8 cellular contexts compared by ENCODE assay signal in genomic region chr22:43796567-43796966, GRCh38. TPM values are rescaled to one million over a fixed set of nuclear protein-coding genes. Genes with fewer than 3 reads are reported as not detected.
DNase-seq lines count a peak whose midpoint lies in the region; ATAC-seq and TF ChIP-seq lines count a peak whose summit lies in the region.

No MANE protein-coding gene starts in this region.

- ATAC-seq in CD4-positive, alpha-beta T cell (ENCODE audit: poor library complexity), result no peak
- ATAC-seq in GM21360 (IDR thresholded peaks at IDR 0.05; ENCODE audit: unreplicated experiment), result no peak
- ATAC-seq in GM18505 (IDR thresholded peaks at IDR 0.05; ENCODE audit: unreplicated experiment), result no peak

- H4K20me1 ChIP-seq in smooth muscle cell (ENCODE audit: low read depth), result no peaks in the 10 kb centered on the region

- peak in 2 of 3 experiments; percentile 24 to 78 for DNase-seq in NCI-H1417 (lab: John Stamatoyannopoulos, UW)
- no peak for DNase-seq in NCI-H1417 treated with DMSO at 0.1 percent for 48 hours (lab: John Stamatoyannopoulos, UW)
- DNase-seq in RPMI7951 (ENCODE audit: low read depth), result peak; percentile 30
- DNase-seq in globus pallidus (ENCODE audit: low spot score), result peak; percentile 37
- DNase-seq in smooth muscle cell (lab: John Stamatoyannopoulos, UW; ENCODE audit: unreplicated experiment), result no peak
- DNase-seq in CD4-positive, alpha-beta T cell, result no peak

- H3K79me2 ChIP-seq in smooth muscle cell (ENCODE audit: low read depth), result no peaks in the 10 kb centered on the region

- H3F3A ChIP-seq in smooth muscle cell (ENCODE audit: low read depth), result no peaks in the 10 kb centered on the region

- peaks cover 39% of the 10 kb centered on the region for H3K27me3 Mint-ChIP-seq in CD4-positive, alpha-beta T cell

- CTCF ChIA-PET in CD4-positive, alpha-beta T cell (lab: Charles Lee), result no interaction called here

- H3K27ac ChIP-seq in smooth muscle cell (ENCODE audit: low read depth), result no peak overlapping the region
- no peak overlapping the region for H3K27ac ChIP-seq in CD4-positive, alpha-beta T cell (ENCODE audit: low read depth, low read length)

- TF ChIP-seq CTCF in smooth muscle cell (IDR thresholded peaks at IDR 0.05; ENCODE audit: borderline replicate concordance, insufficient read depth, poor library complexity, severe bottlenecking), result peak; percentile 30
- TF ChIP-seq CTCF in CD4-positive, alpha-beta T cell (IDR thresholded peaks at IDR 0.05), result no peak

- no peaks in the 10 kb centered on the region for H3K27me3 ChIP-seq in smooth muscle cell (ENCODE audit: low read depth)
- peaks cover 4% of the 10 kb centered on the region for H3K27me3 ChIP-seq in CD4-positive, alpha-beta T cell (ENCODE audit: control insufficient read depth, insufficient read depth, low read length)

- H3K4me3 ChIP-seq in smooth muscle cell, result no peak overlapping the region

- no peak overlapping the region for H3K4me3 Mint-ChIP-seq in CD4-positive, alpha-beta T cell

- no peaks in the 10 kb centered on the region for H3K36me3 ChIP-seq in smooth muscle cell (ENCODE audit: low read depth)

- no peaks in the 10 kb centered on the region for H3K9me3 ChIP-seq in smooth muscle cell (replicated peaks; ENCODE audit: low read depth)
- peaks cover 18% of the 10 kb centered on the region for H3K9me3 ChIP-seq in CD4-positive, alpha-beta T cell (ENCODE audit: control insufficient read depth, low read length)

- no peak overlapping the region for H3K4me2 ChIP-seq in smooth muscle cell

- no peaks in the 10 kb centered on the region for H3K4me1 ChIP-seq in smooth muscle cell (ENCODE audit: low read depth)

- peaks cover 1% of the 10 kb centered on the region for H3K9me3 Mint-ChIP-seq in CD4-positive, alpha-beta T cell

- WGBS in smooth muscle cell (ENCODE audit: low lambda C conversion rate), result 51% methylated on average over 8 of the region's 8 CpGs

- intact Hi-C loops in CD4-positive, alpha-beta T cell (cut with DNase I, micrococcal nuclease), result no loop called here

- H3K27ac Mint-ChIP-seq in CD4-positive, alpha-beta T cell, result no peak overlapping the region

- H3K36me3 Mint-ChIP-seq in CD4-positive, alpha-beta T cell (ENCODE audit: low read depth), result peaks cover 6% of the 10 kb centered on the region

- no peak overlapping the region for H3K9ac ChIP-seq in smooth muscle cell (ENCODE audit: low read depth)

- no peak for TF ChIP-seq POLR2A in GM18505 (IDR thresholded peaks at IDR 0.05; ENCODE audit: borderline replicate concordance, extremely low read depth, insufficient read depth, insufficient read length)

- POLR2A ChIA-PET in CD4-positive, alpha-beta T cell (lab: Charles Lee), result no interaction called here

- H2AFZ ChIP-seq in smooth muscle cell (ENCODE audit: low read depth), result no peak overlapping the region

- H3K4me1 Mint-ChIP-seq in CD4-positive, alpha-beta T cell (ENCODE audit: low read depth), result no peaks in the 10 kb centered on the region

RNA-seq across cellular contexts. Expression of gene EFCAB6, which starts 15.5 kb away (rescaled TPM):
- total RNA-seq in RPMI7951 (2014; rRNA removed; shearing (Covaris generic)), result 0.39 and 0.48 TPM in 2 replicates
- total RNA-seq in smooth muscle cell, result 1.6 and 2.9 TPM in 2 replicates
- polyA plus RNA-seq in smooth muscle cell, result 0.59 and 0.80 TPM in 2 replicates
- total RNA-seq in CD4-positive, alpha-beta T cell, result under 1 TPM; 0.17 to 0.36 TPM

Comparison
In these comparisons a context has a peak if more than half of its experiments do, and no peak if none do; other contexts are left out.
1. DNase-seq: peak in NCI-H1417 (2 of 3), RPMI7951 (single experiment) and globus pallidus (single experiment); none in NCI-H1417 treated with DMSO at 0.1 percent for 48 hours (single experiment), smooth muscle cell (single experiment) and CD4-positive, alpha-beta T cell (0 of 10).